ENCODE assay signal across 16 cellular contexts in genomic region chr6:38420207-38420606, GRCh38.
DNase-seq lines count a peak whose midpoint lies in the region; ATAC-seq, FAIRE-seq and TF ChIP-seq lines count a peak whose summit lies in the region.
"Had no signal": no experiment of that assay in that cellular context is flagged by ENCODE, and none has a peak within 500 bp of the region (broad histone marks: within the 10 kb centered on the region; RNA-seq: fewer than 3 reads in every experiment).

No MANE protein-coding gene starts in this region.

- peak; percentile 75 for FAIRE-seq in H54 (lab: Jason Lieb, UNC)

- H3K4me1 ChIP-seq in PC-3 (ENCODE audit: insufficient read depth, low read length) = 0 out of 2 replicates have a peak, but pooled peaks cover 5% of the 10 kb centered on the region
- H3K4me1 ChIP-seq in osteoblast (ENCODE audit: insufficient read depth, low read length) = peaks cover 4% of the 10 kb centered on the region
- H3K4me1 ChIP-seq in right atrium auricular region = no peaks in the 10 kb centered on the region

- DNase-seq in H54 (ENCODE audit: insufficient read length, low spot score) (peak; percentile 4), PC-3 (peak; percentile 59), fibroblast of mammary gland (ENCODE audit: low read depth) (peak; percentile 55), osteoblast (ENCODE audit: insufficient read length, low spot score, missing footprints) (peak; percentile 64), right atrium auricular region (ENCODE audit: low spot score) (no peak), NCI-H2227 treated with DMSO at 0.1 percent for 48 hours (lab: John Stamatoyannopoulos, UW) (no peak)
- DNase-seq: ACHN; NCI-H1105 treated with DMSO at 0.1 percent for 48 hours; NCI-H1930; NCI-H446; NK-92 treated with Interleukin-12 subunit alpha and Interleukin-12 subunit beta, amount 100 ng/mL, for 24 hours; OCI-M1 had no signal

- POLR2A ChIA-PET in PC-3 (lab: Charles Lee; ENCODE audit: unreplicated experiment) = no interaction called here

- no peaks in the 10 kb centered on the region for H3K36me3 ChIP-seq in PC-3 (ENCODE audit: low read depth, low read length)
- no peaks in the 10 kb centered on the region for H3K36me3 ChIP-seq in osteoblast (ENCODE audit: insufficient read depth, low read length)
- no peaks in the 10 kb centered on the region for H3K36me3 ChIP-seq in right atrium auricular region

- no peaks in the 10 kb centered on the region for H3F3A ChIP-seq in PC-3 (ENCODE audit: low read length, unreplicated experiment)

- H3K27ac ChIP-seq in PC-3 (ENCODE audit: low read length) (no peak overlapping the region), osteoblast (ENCODE audit: low read depth, low read length) (no peak overlapping the region), right atrium auricular region (no peak overlapping the region)
- H3K27ac ChIP-seq: RWPE1 had no signal

- H2AFZ ChIP-seq in PC-3 (ENCODE audit: low read length) = no peak overlapping the region
- no peak overlapping the region for H2AFZ ChIP-seq in osteoblast (ENCODE audit: low read length)
- H2AFZ ChIP-seq: GM23338 had no signal

- no peaks in the 10 kb centered on the region for H3K9me3 ChIP-seq in PC-3 (ENCODE audit: low read length)
- H3K9me3 ChIP-seq in osteoblast (ENCODE audit: low read depth, low read length) = no peaks in the 10 kb centered on the region
- H3K9me3 ChIP-seq in right atrium auricular region = no peaks in the 10 kb centered on the region

- TF ChIP-seq CTCF in PC-3 (conservative IDR thresholded peaks at IDR 0.05; ENCODE audit: low read depth, low read length) = no peak
- no peak for TF ChIP-seq CTCF in fibroblast of mammary gland (conservative IDR thresholded peaks at IDR 0.05; ENCODE audit: control insufficient read depth, insufficient read depth, low read depth, low read length)
- no peak for TF ChIP-seq CTCF in osteoblast (IDR thresholded peaks at IDR 0.05; ENCODE audit: extremely low read depth, low read depth, low read length)
- no peak for TF ChIP-seq CTCF in right atrium auricular region (IDR thresholded peaks at IDR 0.05)

- H3K27me3 ChIP-seq in PC-3 (ENCODE audit: low read length) (no peaks in the 10 kb centered on the region), osteoblast (ENCODE audit: insufficient read depth, low read length) (no peaks in the 10 kb centered on the region), right atrium auricular region (no peaks in the 10 kb centered on the region)

- H3K4me2 ChIP-seq in PC-3 (ENCODE audit: low read length) = no peak overlapping the region
- no peak overlapping the region for H3K4me2 ChIP-seq in osteoblast (ENCODE audit: insufficient read depth, low read length)
- H3K4me2 ChIP-seq: GM23338 had no signal

- H3K4me3 ChIP-seq in PC-3 (ENCODE audit: low read length) (no peak overlapping the region), fibroblast of mammary gland (ENCODE audit: control insufficient read depth, low read depth, low read length) (no peak overlapping the region), osteoblast (ENCODE audit: insufficient read depth, low read length) (no peak overlapping the region), right atrium auricular region (no peak overlapping the region)
- H3K4me3 ChIP-seq: GM23338 had no signal

- TF ChIP-seq POLR2A in H54 (IDR thresholded peaks at IDR 0.05; ENCODE audit: low read depth, low read length) = no peak

- no peak overlapping the region for H3K9ac ChIP-seq in PC-3 (ENCODE audit: low read length)

- intact Hi-C loops in PC-3 (cut with micrococcal nuclease) = no loop called here

- ATAC-seq in PC-3 (peak; percentile 85), HG03097 (IDR thresholded peaks at IDR 0.05; ENCODE audit: low FRiP score, unreplicated experiment) (no peak), HG03025 (IDR thresholded peaks at IDR 0.05; ENCODE audit: low FRiP score, unreplicated experiment) (no peak)
- ATAC-seq: GM23338 had no signal

- H3K79me2 ChIP-seq in PC-3 (ENCODE audit: low read length) (no peaks in the 10 kb centered on the region), osteoblast (ENCODE audit: insufficient read depth, low read length) (no peaks in the 10 kb centered on the region)

- no TSS peak for BruUV-seq in PC-3 (replicated peaks; lab: Mats Ljungman, UMichigan)

- H4K20me1 ChIP-seq in PC-3 (ENCODE audit: low read length) = no peaks in the 10 kb centered on the region
- no peaks in the 10 kb centered on the region for H4K20me1 ChIP-seq in osteoblast (ENCODE audit: insufficient read depth, low read length)

- CTCF ChIA-PET in PC-3 (lab: Charles Lee) = no interaction called here

- no peaks in the 10 kb centered on the region for H3K9me2 ChIP-seq in PC-3 (replicated peaks; ENCODE audit: low read length)

Comparison
In these comparisons a context has a peak if more than half of its experiments do, and no peak if none do; other contexts are left out.
1. DNase-seq: peak in H54 (single experiment), PC-3 (single experiment), fibroblast of mammary gland (single experiment) and osteoblast (single experiment); none in right atrium auricular region (single experiment) and NCI-H2227 treated with DMSO at 0.1 percent for 48 hours (single experiment).